ENCODE assay signal across 11 cellular contexts in genomic region chr3:39414421-39414907, GRCh38. TPM values are rescaled to one million over a fixed set of nuclear protein-coding genes. Genes with fewer than 3 reads are reported as not detected.
DNase-seq lines count a peak whose midpoint lies in the region; ATAC-seq and TF ChIP-seq lines count a peak whose summit lies in the region.
"Had no signal": no experiment of that assay in that cellular context is flagged by ENCODE, and none has a peak within 500 bp of the region (broad histone marks: within the 10 kb centered on the region; RNA-seq: fewer than 3 reads in every experiment).

No MANE protein-coding gene starts in this region.

- peaks cover 41% of the 10 kb centered on the region for H3K36me3 ChIP-seq in cardiac muscle cell

- no peak overlapping the region for H3K4me3 ChIP-seq in cardiac muscle cell
- H3K4me3 ChIP-seq: esophagus muscularis mucosa, MG63 had no signal

- intact Hi-C loops in cardiac septum (cut with DNase I) = no loop called here

- peak; percentile 36; the same call in 1 of the 2 replicates for TF ChIP-seq POLR2A in Raji (IDR thresholded peaks at IDR 0.05; ENCODE audit: insufficient read depth, low read depth, low read length)

- no peak for DNase-seq in cardiac muscle cell (ENCODE audit: low read depth in 1 of 2, low spot score in 1 of 2)
- no peak for DNase-seq in cardiac septum (ENCODE audit: low spot score)
- peak; percentile 6 for DNase-seq in fibroblast of gingiva (ENCODE audit: low read depth)
- DNase-seq in ureter (ENCODE audit: low spot score) = peak; percentile 59
- no peak for DNase-seq in NCI-H510A treated with DMSO at 0.1 percent for 48 hours (lab: John Stamatoyannopoulos, UW)
- DNase-seq in hepatic stellate cell (ENCODE audit: low spot score) = no peak
- DNase-seq: MG63 had no signal

- H3K27me3 ChIP-seq in cardiac muscle cell = no peaks in the 10 kb centered on the region
- H3K27me3 ChIP-seq: esophagus muscularis mucosa, MG63 had no signal

- H3K9me3 ChIP-seq in cardiac muscle cell (ENCODE audit: low read depth) = no peaks in the 10 kb centered on the region
- H3K9me3 ChIP-seq: esophagus muscularis mucosa, MG63 had no signal

- no peak for ATAC-seq in HG03280 (IDR thresholded peaks at IDR 0.05; ENCODE audit: unreplicated experiment)

- no peak for TF ChIP-seq CTCF in cardiac muscle cell (IDR thresholded peaks at IDR 0.05; ENCODE audit: low read depth, low read length)

- peak overlapping the region; percentile 41 for H3K27ac ChIP-seq in cardiac muscle cell
- H3K27ac ChIP-seq: esophagus muscularis mucosa had no signal

- no peaks in the 10 kb centered on the region for H3K4me1 ChIP-seq in cardiac muscle cell (ENCODE audit: low read depth)

RNA-seq across cellular contexts. Expression of gene RPSA, which starts 7.9 kb away (rescaled TPM):
- 1,073 and 1,090 TPM in 2 replicates for total RNA-seq in cardiac muscle cell
- 329 and 344 TPM in 2 replicates for polyA plus RNA-seq in cardiac muscle cell
- total RNA-seq in cardiac septum = 333 TPM
- total RNA-seq in ureter = 1,330 TPM

RNA-seq across cellular contexts. Expression of gene SLC25A38, which starts 31.3 kb away (rescaled TPM):
- total RNA-seq in cardiac muscle cell (29.6 and 31.0 TPM in 2 replicates), cardiac septum (14.6 TPM), ureter (36.0 TPM)
- polyA plus RNA-seq in cardiac muscle cell = 21.3 and 29.1 TPM in 2 replicates

RNA-seq across cellular contexts. Expression of gene MOBP, which starts 53.0 kb away (rescaled TPM):
- not detected in 2 replicates for total RNA-seq in cardiac muscle cell
- polyA plus RNA-seq in cardiac muscle cell = not detected in 2 replicates
- total RNA-seq in cardiac septum = 0.08 TPM
- total RNA-seq in ureter = not detected
- total RNA-seq: esophagus muscularis mucosa; natural killer cell treated with Interleukin-12 subunit alpha and Interleukin-12 subunit beta and Interleukin-15 and Interleukin-18, amount 100 ng/mL, for 72 hours had no signal

Comparison
In these comparisons a context has a peak if more than half of its experiments do, and no peak if none do; other contexts are left out.
1. DNase-seq: peak in fibroblast of gingiva (single experiment) and ureter (single experiment); none in cardiac muscle cell (0 of 2), cardiac septum (single experiment), NCI-H510A treated with DMSO at 0.1 percent for 48 hours (single experiment) and hepatic stellate cell (single experiment).